In the genomic region with DNA sequence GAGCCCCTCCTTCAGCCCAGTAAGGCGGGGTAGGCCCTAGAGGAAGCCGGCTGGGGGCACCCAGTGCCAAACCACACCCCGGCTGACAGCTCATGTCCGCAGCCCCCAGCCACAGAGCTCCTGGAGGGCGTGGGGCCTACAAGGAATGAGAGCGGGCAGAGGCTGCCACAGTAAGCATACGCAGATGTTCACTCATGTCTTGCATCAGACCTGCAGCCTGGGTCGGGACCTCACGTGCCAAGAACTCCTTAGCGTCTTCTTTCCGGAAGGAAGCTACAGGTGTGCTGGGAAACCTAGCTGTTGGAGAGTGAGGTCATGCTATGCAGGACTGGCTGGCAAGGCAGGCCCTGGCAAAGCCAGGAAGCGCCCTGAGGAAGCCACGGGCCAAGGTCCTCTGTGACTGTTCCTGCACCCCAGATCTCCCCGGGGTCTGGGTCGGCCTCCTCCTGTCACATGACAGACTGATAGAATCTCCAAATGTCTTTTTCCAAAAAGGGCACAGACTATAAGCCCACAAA, we compare ENCODE assay signal across 1 cellular context.
TF ChIP-seq lines count a peak whose summit lies in the region.

No MANE protein-coding gene starts in this region.

TF ChIP-seq in IMR-90, 13 proteins besides CTCF, POLR2A, EP300 and RAD21:
- TF ChIP-seq MAZ (IDR thresholded peaks at IDR 0.05; ENCODE audit: borderline replicate concordance, low read depth, low read length) (no peak), RCOR1 (IDR thresholded peaks at IDR 0.05; ENCODE audit: insufficient replicate concordance, low read length) (no peak), RFX5 (IDR thresholded peaks at IDR 0.05; ENCODE audit: low read depth, low read length) (no peak), CEBPB (IDR thresholded peaks at IDR 0.05; ENCODE audit: low read depth, low read length) (peak; percentile 22; the same call in 1 of the 2 replicates), BHLHE40 (IDR thresholded peaks at IDR 0.05; ENCODE audit: low read depth, low read length) (peak; percentile 57; the same call in 1 of the 2 replicates)
